Comparison of ENCODE assay signal across 2 cellular contexts in genomic region chr5:106522296-106522695, GRCh38.
TF ChIP-seq lines count a peak whose summit lies in the region.

No MANE protein-coding gene starts in this region.

TF ChIP-seq in SK-N-SH, 30 proteins besides CTCF, POLR2A, EP300 and RAD21 (continued from another document):
- TF ChIP-seq USF1 (IDR thresholded peaks at IDR 0.05; ENCODE audit: borderline replicate concordance, low read depth) (no peak), GABPA (IDR thresholded peaks at IDR 0.05; ENCODE audit: low read depth) (no peak), SIN3A (IDR thresholded peaks at IDR 0.05; ENCODE audit: borderline replicate concordance, low read depth, low read length) (no peak), ELF1 (IDR thresholded peaks at IDR 0.05) (no peak)
TF ChIP-seq in SK-N-SH: peak in this region for 0.

TF ChIP-seq in SK-N-SH treated with all-trans-retinoic acid at 6 μM for 48 hours, 23 proteins besides CTCF, POLR2A, EP300 and RAD21 (continued from another document):
- TF ChIP-seq POU6F1 (CRISPR knock-in tag; IDR thresholded peaks at IDR 0.05; ENCODE audit: borderline replicate concordance, low read depth) = no peak
- no peak for TF ChIP-seq ZC3H10 (CRISPR knock-in tag; IDR thresholded peaks at IDR 0.05)
